In genomic region chr11:78562398-78562797, GRCh38 we compare ENCODE assay signal across 9 cellular contexts. TPM values are rescaled to one million over a fixed set of nuclear protein-coding genes. Genes with fewer than 3 reads are reported as not detected.
DNase-seq lines count a peak whose midpoint lies in the region; ATAC-seq and TF ChIP-seq lines count a peak whose summit lies in the region.
"Had no signal": no experiment of that assay in that cellular context is flagged by ENCODE, and none has a peak within 500 bp of the region (broad histone marks: within the 10 kb centered on the region; RNA-seq: fewer than 3 reads in every experiment).

No MANE protein-coding gene starts in this region.

- DNase-seq in right atrium auricular region (ENCODE audit: low spot score) (no peak), left ventricle myocardium superior (no peak), adipocyte (ENCODE audit: low read depth) (peak; percentile 76), left lung (no peak), mesenteric fat pad (ENCODE audit: low spot score) (no peak), head of caudate nucleus (no peak)
- DNase-seq in activated T-cell treated with anti-CD3 and anti-CD28 coated beads, Interleukin-2, amount 50 U/mL, for 72 hours, result no peak
- DNase-seq: psoas muscle had no signal

- H3K4me3 Mint-ChIP-seq in activated T-cell treated with anti-CD3 and anti-CD28 coated beads, Interleukin-2, amount 50 U/mL, for 72 hours, result no peak overlapping the region

- H3K9me3 ChIP-seq in right atrium auricular region (no peaks in the 10 kb centered on the region), adipocyte (ENCODE audit: control insufficient read depth, low read length) (no peaks in the 10 kb centered on the region), left lung (no peaks in the 10 kb centered on the region)
- H3K9me3 ChIP-seq: psoas muscle had no signal

- intact Hi-C loops in left ventricle myocardium superior (cut with micrococcal nuclease), result loop anchor here (5.0 to 10.0 kb wide), 2 partner anchors 148 to 335 kb away; partner anchors contain the start of gene GAB2
- intact Hi-C loops in left lung (cut with DNase I), result loop anchor here in 1 of 2 donors (10.0 kb wide), 2 partner anchors 148 to 338 kb away; partner anchors contain the start of gene GAB2
- intact Hi-C loops in head of caudate nucleus (cut with DNase I), result no loop called here

- H3K27ac ChIP-seq in right atrium auricular region (peak overlapping the region; percentile 44 to 58), left lung (peak overlapping the region; percentile 75 to 79)
- H3K27ac ChIP-seq: psoas muscle had no signal

- no peaks in the 10 kb centered on the region for H3K9me3 Mint-ChIP-seq in activated T-cell treated with anti-CD3 and anti-CD28 coated beads, Interleukin-2, amount 50 U/mL, for 72 hours

- H3K4me3 ChIP-seq in right atrium auricular region (no peak overlapping the region), adipocyte (ENCODE audit: low read length) (peak overlapping the region; percentile 57), left lung (no peak overlapping the region)
- H3K4me3 ChIP-seq: psoas muscle had no signal

- H3K9ac ChIP-seq in adipocyte (ENCODE audit: low read length), result peak overlapping the region; percentile 67

- H3K27me3 ChIP-seq in right atrium auricular region (no peaks in the 10 kb centered on the region), adipocyte (replicated peaks; ENCODE audit: control insufficient read depth, insufficient read depth, low read length) (no peaks in the 10 kb centered on the region), left lung (no peaks in the 10 kb centered on the region)

- peaks cover 0 to 26% of the 10 kb centered on the region in 2 donors for H3K4me1 ChIP-seq in right atrium auricular region
- peaks cover 39% of the 10 kb centered on the region for H3K4me1 ChIP-seq in adipocyte (ENCODE audit: control insufficient read depth, insufficient read depth, low read length)
- peaks cover 21 to 40% of the 10 kb centered on the region in 2 donors for H3K4me1 ChIP-seq in left lung

- ATAC-seq in left ventricle myocardium superior (no peak), left lung (peak; percentile 16), HG02798 (IDR thresholded peaks at IDR 0.05; ENCODE audit: poor library complexity, unreplicated experiment) (no peak)
- ATAC-seq in activated T-cell treated with anti-CD3 and anti-CD28 coated beads, Interleukin-2, amount 50 U/mL, for 72 hours (replicated peaks in 1 of 2), result no peak
- ATAC-seq: psoas muscle had no signal

- peaks cover 54% of the 10 kb centered on the region for H3K4me1 Mint-ChIP-seq in activated T-cell treated with anti-CD3 and anti-CD28 coated beads, Interleukin-2, amount 50 U/mL, for 72 hours (ENCODE audit: low read depth)

- TF ChIP-seq CTCF in right atrium auricular region (IDR thresholded peaks at IDR 0.05) (no peak), left lung (IDR thresholded peaks at IDR 0.05) (no peak)

- H3K27ac Mint-ChIP-seq in activated T-cell treated with anti-CD3 and anti-CD28 coated beads, Interleukin-2, amount 50 U/mL, for 72 hours, result no peak overlapping the region

- peaks cover 0 to 21% of the 10 kb centered on the region in 2 donors for H3K36me3 Mint-ChIP-seq in activated T-cell treated with anti-CD3 and anti-CD28 coated beads, Interleukin-2, amount 50 U/mL, for 72 hours (ENCODE audit: insufficient read depth in 2 of 2)

- no peaks in the 10 kb centered on the region for H3K27me3 Mint-ChIP-seq in activated T-cell treated with anti-CD3 and anti-CD28 coated beads, Interleukin-2, amount 50 U/mL, for 72 hours (ENCODE audit: low read depth)

- H3K36me3 ChIP-seq in right atrium auricular region (peaks cover 11% of the 10 kb centered on the region), adipocyte (ENCODE audit: control insufficient read depth, insufficient read depth, low read length, severe bottlenecking) (peaks cover 16% of the 10 kb centered on the region), left lung (peaks cover 0 to 15% of the 10 kb centered on the region in 2 donors)

RNA-seq across cellular contexts. Expression of gene NARS2, which starts 12.3 kb away (rescaled TPM):
- total RNA-seq in right atrium auricular region (10 to 100 TPM in 1 of 2 donors, 1 to 10 TPM in 1; 7.7 to 14.8 TPM), left ventricle myocardium superior (16.2 TPM), left lung (10 to 100 TPM; 14.9 to 17.4 TPM), mesenteric fat pad (13.4 TPM)
- 10 to 100 TPM; 15.7 to 24.4 TPM for total RNA-seq in activated T-cell treated with anti-CD3 and anti-CD28 coated beads, Interleukin-2, amount 50 U/mL, for 72 hours
